ENCODE assay signal across 1 cellular context in genomic region chr2:152717242-152718046, GRCh38.
TF ChIP-seq lines count a peak whose summit lies in the region.

Gene PRPF40A (minus strand): TSS chr2:152717461. CDS start chr2:152717439, 22 bp downstream.

TF ChIP-seq in K562, 482 proteins besides CTCF, POLR2A, EP300 and RAD21 (continued from another document and continues in another):
- TF ChIP-seq TFAP4 (CRISPR knock-in tag; IDR thresholded peaks at IDR 0.05; ENCODE audit: borderline replicate concordance): peak; percentile 57
- no peak for TF ChIP-seq ATF3 (IDR thresholded peaks at IDR 0.05)
- no peak for TF ChIP-seq ATF3 (CRISPR knock-in tag; conservative IDR thresholded peaks at IDR 0.05)
- TF ChIP-seq ZNF561 (CRISPR knock-in tag; conservative IDR thresholded peaks at IDR 0.05): no peak
- TF ChIP-seq POLR2AphosphoS5 (IDR thresholded peaks at IDR 0.05; ENCODE audit: control insufficient read depth, insufficient read depth, low read depth, low read length): peak; percentile 88
- peak in 1 of 2 experiments; percentile 77; a peak in 2 of 4 replicates for TF ChIP-seq MLLT1 (IDR thresholded peaks at IDR 0.05)
- TF ChIP-seq FOXM1 (IDR thresholded peaks at IDR 0.05; ENCODE audit: low read depth): no peak; the same call in 1 of the 2 replicates
- TF ChIP-seq FOXM1 (CRISPR knock-in tag; IDR thresholded peaks at IDR 0.05; ENCODE audit: low read depth): no peak
- no peak for TF ChIP-seq HOXB6 (CRISPR knock-in tag; IDR thresholded peaks at IDR 0.05; ENCODE audit: borderline replicate concordance)
- TF ChIP-seq MNT (conservative IDR thresholded peaks at IDR 0.05): peak in 1 of 2 experiments; percentile 52
- TF ChIP-seq HDGF (IDR thresholded peaks at IDR 0.05): no peak
- no peak for TF ChIP-seq COPS2 (conservative IDR thresholded peaks at IDR 0.05)
- peak; percentile 63; the same call in 1 of the 2 replicates for TF ChIP-seq ZBTB49 (CRISPR knock-in tag; IDR thresholded peaks at IDR 0.05; ENCODE audit: borderline replicate concordance)
- TF ChIP-seq HDAC3 (IDR thresholded peaks at IDR 0.05; ENCODE audit: borderline replicate concordance, partially characterized antibody): no peak
- no peak for TF ChIP-seq ZNF140 (CRISPR knock-in tag; IDR thresholded peaks at IDR 0.05)
- TF ChIP-seq NELFE (IDR thresholded peaks at IDR 0.05; ENCODE audit: insufficient read depth, insufficient read length): no peak
- no peak for TF ChIP-seq MEF2D (tag; conservative IDR thresholded peaks at IDR 0.05; ENCODE audit: low read depth)
- TF ChIP-seq CREB3L1 (IDR thresholded peaks at IDR 0.05; ENCODE audit: borderline replicate concordance, low read depth): peak; percentile 86; the same call in 1 of the 2 replicates
- TF ChIP-seq NR2F6 (CRISPR knock-in tag; IDR thresholded peaks at IDR 0.05): no peak
- TF ChIP-seq MTA3 (IDR thresholded peaks at IDR 0.05; ENCODE audit: borderline replicate concordance): peak; percentile 64; the same call in 1 of the 2 replicates
- no peak; the same call in 1 of the 2 replicates for TF ChIP-seq RNF2 (IDR thresholded peaks at IDR 0.05)
- no peak for TF ChIP-seq THRAP3 (IDR thresholded peaks at IDR 0.05; ENCODE audit: borderline replicate concordance)
- TF ChIP-seq PHB (CRISPR knock-in tag; IDR thresholded peaks at IDR 0.05): no peak
- peak; percentile 79 for TF ChIP-seq SAP30 (IDR thresholded peaks at IDR 0.05; ENCODE audit: borderline replicate concordance, insufficient read depth, low read depth, low read length, poor library complexity, severe bottlenecking)
- TF ChIP-seq HMG20B (CRISPR knock-in tag; IDR thresholded peaks at IDR 0.05): no peak
- no peak for TF ChIP-seq DDX20 (tag; IDR thresholded peaks at IDR 0.05; ENCODE audit: low read depth)
- TF ChIP-seq MGA (IDR thresholded peaks at IDR 0.05): no peak
- no peak for TF ChIP-seq HEY1 (CRISPR knock-in tag; IDR thresholded peaks at IDR 0.05; ENCODE audit: borderline replicate concordance)
- peak; percentile 32; the same call in 1 of the 2 replicates for TF ChIP-seq ZBTB9 (CRISPR knock-in tag; IDR thresholded peaks at IDR 0.05)
